20 cellular contexts compared by ENCODE assay signal in genomic region chr17:31679667-31680066, GRCh38.
A peak's percentile ranks its signal among the peaks of the same experiment; 100 is the strongest.
DNase-seq lines count a peak whose midpoint lies in the region; ATAC-seq lines count a peak whose summit lies in the region.
"Had no signal": no experiment of that assay in that cellular context is flagged by ENCODE, and none has a peak within 500 bp of the region (broad histone marks: within the 10 kb centered on the region; RNA-seq: fewer than 3 reads in every experiment).

No MANE protein-coding gene starts in this region.

- peaks cover 42% of the 10 kb centered on the region for H3K27me3 Mint-ChIP-seq in activated naive CD8-positive, alpha-beta T cell treated with anti-CD3 and anti-CD28 coated beads, Interleukin-2, amount 50 U/mL, for 24 hours
- H3K27me3 Mint-ChIP-seq in activated naive CD8-positive, alpha-beta T cell treated with anti-CD3 and anti-CD28 coated beads for 36 hours = peaks cover 68% of the 10 kb centered on the region
- H3K27me3 Mint-ChIP-seq in activated T-helper 17 cell treated with anti-CD3 and anti-CD28 coated beads, Interleukin-2, amount 50 U/mL, for 72 hours = peaks cover 32% of the 10 kb centered on the region

- no peak for ATAC-seq in activated naive CD8-positive, alpha-beta T cell treated with anti-CD3 and anti-CD28 coated beads, Interleukin-2, amount 50 U/mL, for 24 hours
- ATAC-seq in activated T-helper 17 cell treated with anti-CD3 and anti-CD28 coated beads, Interleukin-2, amount 50 U/mL, for 72 hours (replicated peaks) = no peak
- ATAC-seq in GM18498 (IDR thresholded peaks at IDR 0.05; ENCODE audit: unreplicated experiment) (no peak), HG02571 (IDR thresholded peaks at IDR 0.05; ENCODE audit: unreplicated experiment) (no peak), HG03039 (IDR thresholded peaks at IDR 0.05; ENCODE audit: unreplicated experiment) (no peak)
- ATAC-seq: Right ventricle myocardium inferior had no signal

- DNase-seq in activated naive CD8-positive, alpha-beta T cell treated with anti-CD3 and anti-CD28 coated beads, Interleukin-2, amount 50 U/mL, for 24 hours = no peak
- no peak for DNase-seq in activated naive CD8-positive, alpha-beta T cell treated with anti-CD3 and anti-CD28 coated beads for 36 hours
- peak; percentile 15 for DNase-seq in islet precursor cell
- DNase-seq: CD4-positive, alpha-beta memory T cell; COR-L47; DMS53; GM23248; IMR-90; MM.1S; NCI-H2029; NCI-H446; NCI-H524 treated with DMSO at 0.1 percent for 48 hours; NCI-H774; PC-9 had no signal

- H3K9me3 Mint-ChIP-seq in activated naive CD8-positive, alpha-beta T cell treated with anti-CD3 and anti-CD28 coated beads, Interleukin-2, amount 50 U/mL, for 24 hours = no peaks in the 10 kb centered on the region
- no peaks in the 10 kb centered on the region for H3K9me3 Mint-ChIP-seq in activated naive CD8-positive, alpha-beta T cell treated with anti-CD3 and anti-CD28 coated beads for 36 hours
- no peaks in the 10 kb centered on the region for H3K9me3 Mint-ChIP-seq in activated T-helper 17 cell treated with anti-CD3 and anti-CD28 coated beads, Interleukin-2, amount 50 U/mL, for 72 hours
- H3K9me3 Mint-ChIP-seq: CD4-positive, alpha-beta memory T cell had no signal

- no peak overlapping the region for H3K4me3 Mint-ChIP-seq in activated naive CD8-positive, alpha-beta T cell treated with anti-CD3 and anti-CD28 coated beads, Interleukin-2, amount 50 U/mL, for 24 hours
- H3K4me3 Mint-ChIP-seq in activated naive CD8-positive, alpha-beta T cell treated with anti-CD3 and anti-CD28 coated beads for 36 hours = no peak overlapping the region
- H3K4me3 Mint-ChIP-seq in activated T-helper 17 cell treated with anti-CD3 and anti-CD28 coated beads, Interleukin-2, amount 50 U/mL, for 72 hours = peak overlapping the region; percentile 43
- H3K4me3 Mint-ChIP-seq: CD4-positive, alpha-beta memory T cell; H9 had no signal

- H3K36me3 Mint-ChIP-seq in activated naive CD8-positive, alpha-beta T cell treated with anti-CD3 and anti-CD28 coated beads, Interleukin-2, amount 50 U/mL, for 24 hours (ENCODE audit: low read depth) = no peaks in the 10 kb centered on the region
- H3K36me3 Mint-ChIP-seq in activated naive CD8-positive, alpha-beta T cell treated with anti-CD3 and anti-CD28 coated beads for 36 hours = no peaks in the 10 kb centered on the region
- H3K36me3 Mint-ChIP-seq in activated T-helper 17 cell treated with anti-CD3 and anti-CD28 coated beads, Interleukin-2, amount 50 U/mL, for 72 hours (ENCODE audit: low read depth) = no peaks in the 10 kb centered on the region
- H3K36me3 Mint-ChIP-seq: CD4-positive, alpha-beta memory T cell had no signal

- H3K4me1 Mint-ChIP-seq in activated naive CD8-positive, alpha-beta T cell treated with anti-CD3 and anti-CD28 coated beads, Interleukin-2, amount 50 U/mL, for 24 hours = peaks cover 19% of the 10 kb centered on the region
- peaks cover 20% of the 10 kb centered on the region for H3K4me1 Mint-ChIP-seq in activated naive CD8-positive, alpha-beta T cell treated with anti-CD3 and anti-CD28 coated beads for 36 hours
- peaks cover 7% of the 10 kb centered on the region for H3K4me1 Mint-ChIP-seq in activated T-helper 17 cell treated with anti-CD3 and anti-CD28 coated beads, Interleukin-2, amount 50 U/mL, for 72 hours
- H3K4me1 Mint-ChIP-seq: H9 had no signal

- peak overlapping the region; percentile 63 for H3K27ac Mint-ChIP-seq in activated naive CD8-positive, alpha-beta T cell treated with anti-CD3 and anti-CD28 coated beads, Interleukin-2, amount 50 U/mL, for 24 hours
- no peak overlapping the region for H3K27ac Mint-ChIP-seq in activated naive CD8-positive, alpha-beta T cell treated with anti-CD3 and anti-CD28 coated beads for 36 hours
- peak overlapping the region; percentile 44 for H3K27ac Mint-ChIP-seq in activated T-helper 17 cell treated with anti-CD3 and anti-CD28 coated beads, Interleukin-2, amount 50 U/mL, for 72 hours
- H3K27ac Mint-ChIP-seq: CD4-positive, alpha-beta memory T cell; H9 had no signal
